In the genomic region with DNA sequence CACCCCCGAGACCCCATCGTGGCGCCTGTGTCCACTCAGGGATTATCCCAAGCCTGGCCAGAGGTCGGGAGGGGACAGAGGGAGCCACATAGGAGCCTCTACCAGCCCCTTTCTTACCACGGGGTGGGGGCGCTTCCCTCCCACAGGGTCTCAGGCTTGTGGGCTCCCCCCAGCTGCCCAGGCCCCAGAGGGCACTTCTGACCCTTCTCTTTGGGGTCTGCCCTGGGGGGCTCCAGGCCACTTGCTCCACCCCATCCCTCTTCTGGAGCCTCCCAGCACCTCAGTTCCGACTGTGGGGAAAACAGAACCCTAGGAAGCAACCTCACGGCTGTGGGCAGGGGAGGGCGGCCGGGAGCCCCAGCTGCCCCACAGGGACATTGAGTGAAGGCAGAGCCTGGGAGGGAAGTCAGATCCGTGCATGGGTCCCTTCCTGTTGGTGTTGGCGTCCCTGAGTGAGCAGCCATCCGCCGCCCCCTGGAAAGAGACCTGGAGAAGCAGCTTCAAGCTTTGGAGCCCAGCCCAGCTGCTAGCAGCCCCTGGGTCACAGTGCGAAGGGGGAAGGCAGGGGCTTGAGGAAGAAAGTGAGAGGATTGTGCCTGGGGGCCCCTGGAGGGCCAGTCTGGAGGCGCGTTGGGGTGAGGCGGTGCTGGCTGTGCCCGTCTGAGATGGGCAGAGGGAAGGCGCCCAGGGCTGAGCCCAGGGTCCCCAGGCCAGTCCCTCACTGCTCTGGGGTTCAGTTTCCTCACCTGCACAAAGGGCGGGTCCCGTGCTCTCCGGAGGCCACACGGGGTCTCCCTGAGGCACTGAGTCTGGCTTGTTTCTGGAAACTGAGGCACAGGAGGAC, we compare ENCODE assay signal across 9 cellular contexts. TPM values are rescaled to one million over a fixed set of nuclear protein-coding genes. Genes with fewer than 3 reads are reported as not detected.
A peak's percentile ranks its signal among the peaks of the same experiment; 100 is the strongest.
DNase-seq lines count a peak whose midpoint lies in the region; ATAC-seq, FAIRE-seq and TF ChIP-seq lines count a peak whose summit lies in the region.
"Had no signal": no experiment of that assay in that cellular context is flagged by ENCODE, and none has a peak within 500 bp of the region (broad histone marks: within the 10 kb centered on the region; RNA-seq: fewer than 3 reads in every experiment).

No MANE protein-coding gene starts in this region.

- POLR2A ChIA-PET in GM12878 (lab: Charles Lee) = interaction anchor here (1.1 kb wide), 1 partner anchor 25 kb away, joined by 3 read pairs; no protein-coding TSS in a partner anchor

- H3K4me3 Mint-ChIP-seq in stimulated activated naive CD8-positive, alpha-beta T cell treated with anti-CD3 and anti-CD28 coated beads, Interleukin-15, amount 100 ng/mL, for 72 hours = no peak overlapping the region
- no peak overlapping the region for H3K4me3 Mint-ChIP-seq in activated T-cell treated with anti-CD3 and anti-CD28 coated beads, Interleukin-2, amount 50 U/mL, for 4 hours
- H3K4me3 Mint-ChIP-seq: activated T-cell treated with anti-CD3 and anti-CD28 coated beads, Interleukin-2, amount 50 U/mL, for 24 hours had no signal

- no peak for DNase-seq in stimulated activated naive CD8-positive, alpha-beta T cell treated with anti-CD3 and anti-CD28 coated beads, Interleukin-15, amount 100 ng/mL, for 72 hours
- no peak for DNase-seq in stimulated activated naive CD8-positive, alpha-beta T cell treated with anti-CD3 and anti-CD28 coated beads, Interleukin-15, Interleukin-2, amounts not matched to agents 100 U/mL and 50 U/mL, for 24 hours
- DNase-seq in GM12878 (ENCODE audit: low read depth, low spot score) (no peak), lung (ENCODE audit: low spot score) (no peak), NCI-H128 (lab: John Stamatoyannopoulos, UW; ENCODE audit: unreplicated experiment) (no peak), activated T-cell treated with anti-CD3 and anti-CD28 coated beads for 4 hours (no peak)
- DNase-seq in activated T-cell treated with anti-CD3 and anti-CD28 coated beads, Interleukin-2, amount 50 U/mL, for 4 hours = no peak

- peak; percentile 7 for ATAC-seq in stimulated activated naive CD8-positive, alpha-beta T cell treated with anti-CD3 and anti-CD28 coated beads, Interleukin-15, amount 100 ng/mL, for 72 hours
- ATAC-seq in stimulated activated naive CD8-positive, alpha-beta T cell treated with anti-CD3 and anti-CD28 coated beads, Interleukin-15, Interleukin-2, amounts not matched to agents 100 U/mL and 50 U/mL, for 24 hours = no peak
- ATAC-seq in GM12878 (peak; percentile 4), lung (ENCODE audit: insufficient read depth, low FRiP score) (no peak), HG03280 (IDR thresholded peaks at IDR 0.05; ENCODE audit: unreplicated experiment) (no peak)
- no peak for ATAC-seq in activated T-cell treated with anti-CD3 and anti-CD28 coated beads, Interleukin-2, amount 50 U/mL, for 4 hours

- peaks cover 2% of the 10 kb centered on the region for H3K36me3 Mint-ChIP-seq in activated T-cell treated with anti-CD3 and anti-CD28 coated beads, Interleukin-2, amount 50 U/mL, for 4 hours (ENCODE audit: insufficient read depth)

- peak overlapping the region; percentile 82 for H3K4me2 ChIP-seq in GM12878 (ENCODE audit: control insufficient read depth, insufficient read depth)

- no peak overlapping the region for H3K27ac Mint-ChIP-seq in stimulated activated naive CD8-positive, alpha-beta T cell treated with anti-CD3 and anti-CD28 coated beads, Interleukin-15, amount 100 ng/mL, for 72 hours

- no peaks in the 10 kb centered on the region for H3K27me3 Mint-ChIP-seq in stimulated activated naive CD8-positive, alpha-beta T cell treated with anti-CD3 and anti-CD28 coated beads, Interleukin-15, amount 100 ng/mL, for 72 hours
- peaks cover 3% of the 10 kb centered on the region for H3K27me3 Mint-ChIP-seq in activated T-cell treated with anti-CD3 and anti-CD28 coated beads, Interleukin-2, amount 50 U/mL, for 4 hours (ENCODE audit: low read depth)
- H3K27me3 Mint-ChIP-seq: activated T-cell treated with anti-CD3 and anti-CD28 coated beads, Interleukin-2, amount 50 U/mL, for 24 hours had no signal

- TF ChIP-seq RAD21 in GM12878 (IDR thresholded peaks at IDR 0.05; ENCODE audit: insufficient read depth, low read depth, low read length) = no peak

- no peak for FAIRE-seq in GM12878 (lab: Jason Lieb, UNC)

- H3K9me3 Mint-ChIP-seq in stimulated activated naive CD8-positive, alpha-beta T cell treated with anti-CD3 and anti-CD28 coated beads, Interleukin-15, amount 100 ng/mL, for 72 hours = no peaks in the 10 kb centered on the region
- H3K9me3 Mint-ChIP-seq in activated T-cell treated with anti-CD3 and anti-CD28 coated beads, Interleukin-2, amount 50 U/mL, for 4 hours = no peaks in the 10 kb centered on the region
- H3K9me3 Mint-ChIP-seq: activated T-cell treated with anti-CD3 and anti-CD28 coated beads, Interleukin-2, amount 50 U/mL, for 24 hours had no signal

- peak overlapping the region; percentile 55 for H3K9ac ChIP-seq in GM12878 (ENCODE audit: control insufficient read depth, insufficient read depth, low read length)

- peaks cover 0 to 2% of the 10 kb centered on the region in 2 experiments; a peak in 2 of 4 replicates for H3K36me3 ChIP-seq in GM12878 (ENCODE audit: control insufficient read depth in 2 of 2, insufficient read depth in 2 of 2, low read length in 1 of 2)
- H3K36me3 ChIP-seq in lung (ENCODE audit: control insufficient read depth in 2 of 2, insufficient read depth in 2 of 2, low read length in 2 of 2) = peaks cover 0 to 2% of the 10 kb centered on the region in 2 donors

- H3K79me2 ChIP-seq in GM12878 (ENCODE audit: control insufficient read depth, insufficient read depth, low read length) = peaks cover 4% of the 10 kb centered on the region

- H3K27me3 ChIP-seq in GM12878 (replicated peaks in 1 of 2; ENCODE audit: control insufficient read depth in 2 of 2, insufficient read depth in 2 of 2, low read length in 1 of 2) (no peaks in the 10 kb centered on the region), lung (ENCODE audit: control insufficient read depth, insufficient read depth) (no peaks in the 10 kb centered on the region)

- H3K4me3 ChIP-seq in GM12878 = no peak overlapping the region
- H3K4me3 ChIP-seq in lung = peak overlapping the region; percentile 12

- in situ Hi-C loops in GM12878 (cut with MboI) = no loop called here

- CTCF ChIA-PET in GM12878 (lab: Yijun Ruan, JAX) = interaction anchor here (0.6 to 4.5 kb wide), 10 partner anchors 52 to 486 kb away, joined by 3 to 39 read pairs (median 4); no protein-coding TSS in a partner anchor

- H4K20me1 ChIP-seq in GM12878 (ENCODE audit: control insufficient read depth, insufficient read depth) = no peaks in the 10 kb centered on the region

- peak overlapping the region; percentile 79 for H2AFZ ChIP-seq in GM12878 (ENCODE audit: control insufficient read depth, low read depth, low read length)

- H3K27ac ChIP-seq in GM12878 (ENCODE audit: control insufficient read depth, insufficient read depth) (peak overlapping the region; percentile 50; the same call in 1 of the 2 replicates), lung (ENCODE audit: low read depth in 1 of 2, low read length in 1 of 2) (peak overlapping the region in 1 of 2 donors; percentile 58)

- peaks cover 36% of the 10 kb centered on the region for H3K4me1 ChIP-seq in GM12878 (ENCODE audit: control insufficient read depth, insufficient read depth, low read length)
- peaks cover 0 to 13% of the 10 kb centered on the region in 2 donors for H3K4me1 ChIP-seq in lung (ENCODE audit: control insufficient read depth in 2 of 2, insufficient read depth in 2 of 2, low read length in 2 of 2)

- BruUV-seq in GM12878 (replicated peaks; lab: Mats Ljungman, UMichigan) = no TSS peak

- SMC1A ChIA-PET in GM12878 (lab: Charles Lee; ENCODE audit: uncharacterized antibody, unreplicated experiment) = interaction anchor here (0.8 to 3.3 kb wide), 5 partner anchors 8 to 164 kb away, joined by 3 to 16 read pairs (median 3); no protein-coding TSS in a partner anchor

- RAD21 ChIA-PET in GM12878 (lab: Charles Lee; ENCODE audit: unreplicated experiment) = interaction anchor here (0.7 to 3.6 kb wide), 6 partner anchors 51 to 161 kb away, joined by 3 to 21 read pairs (median 4); no protein-coding TSS in a partner anchor

- WGBS in GM12878 (ENCODE audit: insufficient coverage, insufficient replicate concordance, low lambda C conversion rate, missing lambda C conversion rate) = 64% methylated on average over 23 of the region's 24 CpGs
- 66 to 77% methylated on average over 24 of the region's 24 CpGs for WGBS in lung, 2 donors

- no peak for TF ChIP-seq CTCF in GM12878 (IDR thresholded peaks at IDR 0.05 in 2 of 3, conservative IDR thresholded peaks at IDR 0.05 in 1 of 3; ENCODE audit: control insufficient read depth in 2 of 3, extremely low read depth in 1 of 3, insufficient read depth in 1 of 3, low read depth in 3 of 3, low read length in 3 of 3)
- no peak for TF ChIP-seq CTCF in lung (IDR thresholded peaks at IDR 0.05; ENCODE audit: control extremely low read depth, extremely low read depth)

- intact Hi-C loops in GM12878 (cut with micrococcal nuclease; ENCODE audit: unreplicated experiment) = loop anchor here (1.0 kb wide), 3 partner anchors 53 to 164 kb away; no protein-coding TSS in a partner anchor

- H3K9me3 ChIP-seq in GM12878 (replicated peaks; ENCODE audit: control insufficient read depth, insufficient read depth, low read length) (no peaks in the 10 kb centered on the region), lung (ENCODE audit: control insufficient read depth in 2 of 2, insufficient read depth in 1 of 2, low read length in 1 of 2) (no peaks in the 10 kb centered on the region)

- no peak for TF ChIP-seq EP300 in GM12878 (IDR thresholded peaks at IDR 0.05; ENCODE audit: borderline replicate concordance in 1 of 2, control insufficient read depth in 1 of 2, low read depth in 2 of 2, low read length in 2 of 2)

- TF ChIP-seq POLR2A in GM12878 (IDR thresholded peaks at IDR 0.05; ENCODE audit: low read depth, low read length) = no peak

- peaks cover 32% of the 10 kb centered on the region for H3K4me1 Mint-ChIP-seq in stimulated activated naive CD8-positive, alpha-beta T cell treated with anti-CD3 and anti-CD28 coated beads, Interleukin-15, amount 100 ng/mL, for 72 hours
- peaks cover 6% of the 10 kb centered on the region for H3K4me1 Mint-ChIP-seq in activated T-cell treated with anti-CD3 and anti-CD28 coated beads, Interleukin-2, amount 50 U/mL, for 4 hours (ENCODE audit: low read depth)

RNA-seq across cellular contexts. Expression of a gene that starts 22.1 kb away (rescaled TPM):
- total RNA-seq in GM12878 (2013; cell fraction: nucleolus; rRNA removed) = 118 and 141 TPM in 2 replicates
- total RNA-seq in GM12878 (2014; rRNA removed) (32.5 and 40.9 TPM in 2 replicates), GM12878 (2014; rRNA removed; fragmentation: Illumina TruSeq; extraction: Trizol) (22.3 and 23.8 TPM in 2 replicates), GM12878 (2021) (58.7 and 65.3 TPM in 2 replicates), lung (10 to 100 TPM; 23.0 to 26.7 TPM)
- polyA plus RNA-seq in GM12878 (2011; ENCODE audit: low read depth) = 12.8 TPM
- polyA plus RNA-seq in GM12878 (2011; rRNA removed) (21.8 and 26.0 TPM in 2 replicates), GM12878 (2014; fragmentation: Illumina TruSeq; extraction: Trizol) (27.4 and 48.9 TPM in 2 replicates), GM12878 (2014; fragmentation: Nextera tagmentation; extraction: Ambion mirVana) (1 to 10 TPM in 1 of 2 experiments, under 1 TPM in 1; 0.34 to 4.3 TPM), GM12878 (2014; rRNA removed) (29.3 and 33.8 TPM in 2 replicates), GM12878 (2016; fragmentation: Nextera tagmentation; extraction: Ambion mirVana) (10 to 100 TPM; 56.1 to 70.8 TPM), lung (10 to 100 TPM; 15.8 to 15.9 TPM)
- polyA plus RNA-seq in GM12878 (2011; cell fraction: cytosol; rRNA removed) = 24.5 and 28.0 TPM in 2 replicates
- 94.1 and 106 TPM in 2 replicates for polyA plus RNA-seq in GM12878 (2011; cell fraction: nucleus; rRNA removed)
- polyA plus RNA-seq in GM12878 (2012) = 24.5 and 28.7 TPM in 2 replicates
- 18.4 and 26.8 TPM in 2 replicates for polyA minus RNA-seq in GM12878 (2011; rRNA and poly(A)+ RNA removed)
- polyA minus RNA-seq in GM12878 (2011; cell fraction: cytosol; rRNA and poly(A)+ RNA removed) = 8.8 and 11.2 TPM in 2 replicates
- 38.6 and 59.0 TPM in 2 replicates for polyA minus RNA-seq in GM12878 (2011; cell fraction: nucleus; rRNA and poly(A)+ RNA removed)
- total RNA-seq in activated T-cell treated with anti-CD3 and anti-CD28 coated beads, Interleukin-2, amount 50 U/mL, for 4 hours = 100 to 1,000 TPM; 132 to 139 (median 136) TPM

RNA-seq across cellular contexts. Expression of a gene that starts 35.4 kb away (rescaled TPM):
- 9.7 and 10.0 TPM in 2 replicates for total RNA-seq in GM12878 (2013; cell fraction: nucleolus; rRNA removed)
- total RNA-seq in GM12878 (2014; rRNA removed) = 18.6 and 25.9 TPM in 2 replicates
- total RNA-seq in GM12878 (2014; rRNA removed; fragmentation: Illumina TruSeq; extraction: Trizol) = 20.4 and 20.6 TPM in 2 replicates
- 38.3 and 39.5 TPM in 2 replicates for total RNA-seq in GM12878 (2021)
- 42.8 TPM for polyA plus RNA-seq in GM12878 (2011; ENCODE audit: low read depth)
- 43.3 and 45.6 TPM in 2 replicates for polyA plus RNA-seq in GM12878 (2011; rRNA removed)
- 75.9 and 87.5 TPM in 2 replicates for polyA plus RNA-seq in GM12878 (2011; cell fraction: cytosol; rRNA removed)
- 33.9 and 42.2 TPM in 2 replicates for polyA plus RNA-seq in GM12878 (2011; cell fraction: nucleus; rRNA removed)
- polyA plus RNA-seq in GM12878 (2012) = 56.7 and 57.9 TPM in 2 replicates
- 30.1 and 53.5 TPM in 2 replicates for polyA plus RNA-seq in GM12878 (2014; fragmentation: Illumina TruSeq; extraction: Trizol)
- 10 to 100 TPM; 12.5 to 20.2 TPM for polyA plus RNA-seq in GM12878 (2014; fragmentation: Nextera tagmentation; extraction: Ambion mirVana)
- 51.8 and 68.2 TPM in 2 replicates for polyA plus RNA-seq in GM12878 (2014; rRNA removed)
- 10 to 100 TPM; 82.3 to 82.7 TPM for polyA plus RNA-seq in GM12878 (2016; fragmentation: Nextera tagmentation; extraction: Ambion mirVana)
- 31.5 and 36.7 TPM in 2 replicates for polyA minus RNA-seq in GM12878 (2011; rRNA and poly(A)+ RNA removed)
- polyA minus RNA-seq in GM12878 (2011; cell fraction: cytosol; rRNA and poly(A)+ RNA removed) = 7.4 and 11.2 TPM in 2 replicates
- 9.4 and 9.8 TPM in 2 replicates for polyA minus RNA-seq in GM12878 (2011; cell fraction: nucleus; rRNA and poly(A)+ RNA removed)
- 100 to 1,000 TPM in 1 of 2 donors, 10 to 100 TPM in 1; 33.2 to 140 TPM for total RNA-seq in lung
- polyA plus RNA-seq in lung = 100 to 1,000 TPM; 222 to 263 TPM
- 10 to 100 TPM; 17.7 to 26.9 (median 24.5) TPM for total RNA-seq in activated T-cell treated with anti-CD3 and anti-CD28 coated beads, Interleukin-2, amount 50 U/mL, for 4 hours

RNA-seq across cellular contexts. Expression of a gene that starts 53.5 kb away (rescaled TPM):
- total RNA-seq in GM12878 (2013; cell fraction: nucleolus; rRNA removed) = 212 and 233 TPM in 2 replicates
- 46.9 and 47.8 TPM in 2 replicates for total RNA-seq in GM12878 (2014; rRNA removed)
- total RNA-seq in GM12878 (2014; rRNA removed; fragmentation: Illumina TruSeq; extraction: Trizol) = 26.1 and 28.2 TPM in 2 replicates
- total RNA-seq in GM12878 (2021) = 89.5 and 110 TPM in 2 replicates
- 17.3 TPM for polyA plus RNA-seq in GM12878 (2011; ENCODE audit: low read depth)
- 27.6 and 47.8 TPM in 2 replicates for polyA plus RNA-seq in GM12878 (2011; rRNA removed)
- polyA plus RNA-seq in GM12878 (2011; cell fraction: cytosol; rRNA removed) = 59.2 and 60.5 TPM in 2 replicates
- 80.2 and 83.8 TPM in 2 replicates for polyA plus RNA-seq in GM12878 (2011; cell fraction: nucleus; rRNA removed)
- 36.8 and 49.6 TPM in 2 replicates for polyA plus RNA-seq in GM12878 (2012)
- 19.0 and 28.7 TPM in 2 replicates for polyA plus RNA-seq in GM12878 (2014; fragmentation: Illumina TruSeq; extraction: Trizol)
- 1 to 10 TPM; 1.2 to 3.7 TPM for polyA plus RNA-seq in GM12878 (2014; fragmentation: Nextera tagmentation; extraction: Ambion mirVana)
- 50.0 and 53.6 TPM in 2 replicates for polyA plus RNA-seq in GM12878 (2014; rRNA removed)
- 10 to 100 TPM; 17.5 to 33.0 TPM for polyA plus RNA-seq in GM12878 (2016; fragmentation: Nextera tagmentation; extraction: Ambion mirVana)
- 62.2 and 76.5 TPM in 2 replicates for polyA minus RNA-seq in GM12878 (2011; rRNA and poly(A)+ RNA removed)
- polyA minus RNA-seq in GM12878 (2011; cell fraction: cytosol; rRNA and poly(A)+ RNA removed) = 24.3 and 30.6 TPM in 2 replicates
- polyA minus RNA-seq in GM12878 (2011; cell fraction: nucleus; rRNA and poly(A)+ RNA removed) = 23.3 and 43.3 TPM in 2 replicates
- total RNA-seq in lung = 100 to 1,000 TPM in 1 of 2 donors, 10 to 100 TPM in 1; 40.2 to 120 TPM
- polyA plus RNA-seq in lung = 10 to 100 TPM; 29.4 to 47.6 TPM
- total RNA-seq in activated T-cell treated with anti-CD3 and anti-CD28 coated beads, Interleukin-2, amount 50 U/mL, for 4 hours = 100 to 1,000 TPM in 2 of 3 donors, 10 to 100 TPM in 1; 97.4 to 122 (median 117) TPM

Comparison
In these comparisons a context has a peak if more than half of its experiments do, and no peak if none do; other contexts are left out.
1. ATAC-seq: peak in stimulated activated naive CD8-positive, alpha-beta T cell treated with anti-CD3 and anti-CD28 coated beads, Interleukin-15, amount 100 ng/mL, for 72 hours (single experiment) and GM12878 (single experiment); none in stimulated activated naive CD8-positive, alpha-beta T cell treated with anti-CD3 and anti-CD28 coated beads, Interleukin-15, Interleukin-2, amounts not matched to agents 100 U/mL and 50 U/mL, for 24 hours (single experiment), lung (single experiment), activated T-cell treated with anti-CD3 and anti-CD28 coated beads, Interleukin-2, amount 50 U/mL, for 4 hours (0 of 2) and HG03280 (single experiment).